ENCODE assay signal across 18 cellular contexts in genomic region chr12:47107926-47108325, GRCh38.
"Had no signal": no experiment of that assay in that cellular context is flagged by ENCODE, and none has a peak within 500 bp of the region (broad histone marks: within the 10 kb centered on the region; RNA-seq: fewer than 3 reads in every experiment).

No MANE protein-coding gene starts in this region.

- DNase-seq: effector CD4-positive, alpha-beta T cell; endodermal cell; foreskin melanocyte; heart left ventricle; hippocampal formation; kidney glomerular epithelial cell; mammary epithelial cell; mucosa of descending colon; natural killer cell; spleen; stimulated activated CD4-positive, alpha-beta T cell treated with anti-CD3 and anti-CD28 coated beads, Interleukin-15, amount 100 ng/mL, for 24 hours; stimulated activated CD4-positive, alpha-beta T cell treated with anti-CD3 and anti-CD28 coated beads, Interleukin-1b, Interleukin-23, amount 100 ng/mL, for 48 hours; stimulated activated naive CD4-positive, alpha-beta T cell; stomach; substantia nigra; transverse colon had no signal

- H3K4me3 ChIP-seq: coronary artery, heart left ventricle, mucosa of descending colon, spleen, stomach, thoracic aorta, transverse colon had no signal

- H3K27ac ChIP-seq: heart left ventricle, spleen, stomach, thoracic aorta, transverse colon had no signal

- H3K36me3 ChIP-seq: heart left ventricle, stomach, thoracic aorta, transverse colon had no signal

- H3K4me1 ChIP-seq: stomach, transverse colon had no signal

- H3K27me3 ChIP-seq: heart left ventricle, spleen, stomach, transverse colon had no signal
